In genomic region chr7:42854521-42855118, GRCh38 we compare ENCODE assay signal across 21 cellular contexts.
"Had no signal": no experiment of that assay in that cellular context is flagged by ENCODE, and none has a peak within 500 bp of the region (broad histone marks: within the 10 kb centered on the region; RNA-seq: fewer than 3 reads in every experiment).

No MANE protein-coding gene starts in this region.

- H3K36me3 ChIP-seq: esophagus squamous epithelium, gastrocnemius medialis, prostate gland, spleen, WERI-Rb-1 had no signal

- H3K9me3 ChIP-seq: esophagus squamous epithelium, gastrocnemius medialis, prostate gland, spleen, testis had no signal

- H3K4me1 ChIP-seq: gastrocnemius medialis, testis had no signal

- H3K27me3 ChIP-seq: testis had no signal

- H3K4me3 ChIP-seq: esophagus squamous epithelium, gastrocnemius medialis, prostate gland, spleen, testis had no signal

- H3K27ac ChIP-seq: esophagus squamous epithelium, gastrocnemius medialis, prostate gland, spleen, testis, WERI-Rb-1 had no signal

- DNase-seq: activated CD4-positive, alpha-beta T cell treated with anti-CD3 and anti-CD28 coated beads for 1 hour; activated CD4-positive, alpha-beta T cell treated with anti-CD3 and anti-CD28 coated beads, Interleukin-2, amount 50 U/mL, for 1 hour; activated CD8-positive, alpha-beta T cell treated with anti-CD3 and anti-CD28 coated beads, Interleukin-2, amount 10 ng/mL, durations not matched to agents 7 days and 5 days; activated gamma-delta T cell; activated naive CD4-positive, alpha-beta T cell treated with anti-CD3 and anti-CD28 coated beads, Interleukin-2, amount 50 U/mL, for 16 hours; activated naive CD8-positive, alpha-beta T cell treated with anti-CD3 and anti-CD28 coated beads, Interleukin-2, amount 50 U/mL, for 24 hours; cerebellar nuclear complex; cortex of kidney; endodermal cell; esophagus squamous epithelium; gastrocnemius medialis; hippocampal formation; mesenchymal stem cell; occipital lobe; spleen; stimulated activated CD4-positive, alpha-beta T cell treated with anti-CD3 and anti-CD28 coated beads, Interleukin-4, amount 100 ng/mL, for 1 hour; stimulated activated naive CD4-positive, alpha-beta T cell; testis; trophoblast cell; WERI-Rb-1 had no signal
